ENCODE assay signal across 1 cellular context in genomic region chr16:85415196-85415988, GRCh38.
TF ChIP-seq lines count a peak whose summit lies in the region.

No MANE protein-coding gene starts in this region.

TF ChIP-seq in SK-N-SH, 30 proteins besides CTCF, POLR2A, EP300 and RAD21 (continued from another document):
- TF ChIP-seq REST (IDR thresholded peaks at IDR 0.05; ENCODE audit: low read depth, low read length) = no peak
- TF ChIP-seq TEAD4 (IDR thresholded peaks at IDR 0.05; ENCODE audit: borderline replicate concordance, insufficient read depth) = no peak
- no peak for TF ChIP-seq FOXM1 (IDR thresholded peaks at IDR 0.05; ENCODE audit: low read depth)
- no peak for TF ChIP-seq FOSL2 (IDR thresholded peaks at IDR 0.05; ENCODE audit: borderline replicate concordance, low read depth)
- TF ChIP-seq EZH2phosphoT487 (IDR thresholded peaks at IDR 0.05; ENCODE audit: borderline replicate concordance, low read depth) = no peak
- no peak for TF ChIP-seq PBX3 (IDR thresholded peaks at IDR 0.05)
- TF ChIP-seq GATA2 (CRISPR knock-in tag; IDR thresholded peaks at IDR 0.05) = no peak
- no peak for TF ChIP-seq IRF3 (IDR thresholded peaks at IDR 0.05; ENCODE audit: low read depth, low read length)
- TF ChIP-seq CHD2 (IDR thresholded peaks at IDR 0.05; ENCODE audit: low read length, partially characterized antibody) = no peak
- TF ChIP-seq JUND (IDR thresholded peaks at IDR 0.05) = no peak
- TF ChIP-seq USF1 (IDR thresholded peaks at IDR 0.05; ENCODE audit: borderline replicate concordance, low read depth) = no peak
- no peak for TF ChIP-seq TAF1 (IDR thresholded peaks at IDR 0.05; ENCODE audit: borderline replicate concordance, low read depth, low read length)
